ENCODE assay signal across 8 cellular contexts in genomic region chr4:4289575-4289929, GRCh38. TPM values are rescaled to one million over a fixed set of nuclear protein-coding genes. Genes with fewer than 3 reads are reported as not detected.
DNase-seq lines count a peak whose midpoint lies in the region; ATAC-seq and TF ChIP-seq lines count a peak whose summit lies in the region.

No MANE protein-coding gene starts in this region.

- peak overlapping the region; percentile 97 for H3K9ac ChIP-seq in SK-N-MC (ENCODE audit: insufficient read length)

- H3K27ac ChIP-seq in SK-N-MC (no peak overlapping the region), foreskin keratinocyte (peak overlapping the region; percentile 23)

- DNase-seq in SK-N-MC (ENCODE audit: low read depth, low spot score) (no peak), foreskin keratinocyte (peak; percentile 12 to 35), skeletal muscle cell (ENCODE audit: low read depth) (no peak), kidney glomerular epithelial cell (lab: John Stamatoyannopoulos, UW) (no peak), NCI-H446 treated with DMSO at 0.1 percent for 48 hours (lab: John Stamatoyannopoulos, UW) (no peak)

- peaks cover 26% of the 10 kb centered on the region for H3K36me3 ChIP-seq in SK-N-MC (ENCODE audit: insufficient read depth, low read length)

- no peaks in the 10 kb centered on the region for H3K9me3 ChIP-seq in SK-N-MC (ENCODE audit: low read depth, low read length)

- H3K4me1 ChIP-seq in foreskin keratinocyte = no peaks in the 10 kb centered on the region

- TF ChIP-seq CTCF in foreskin keratinocyte (conservative IDR thresholded peaks at IDR 0.05) = no peak

- H3K4me3 ChIP-seq in SK-N-MC = peak overlapping the region; percentile 99
- peak overlapping the region; percentile 76 for H3K4me3 ChIP-seq in skeletal muscle cell (ENCODE audit: low read depth, low read length)

- ATAC-seq in GM18508 (IDR thresholded peaks at IDR 0.05; ENCODE audit: insufficient read depth, unreplicated experiment) (peak; percentile 15), HG02588 (IDR thresholded peaks at IDR 0.05; ENCODE audit: unreplicated experiment) (peak; percentile 18), foreskin keratinocyte (peak; percentile 43), HG03469 (IDR thresholded peaks at IDR 0.05; ENCODE audit: unreplicated experiment) (no peak)

- H3K27me3 ChIP-seq in foreskin keratinocyte = no peaks in the 10 kb centered on the region

RNA-seq across cellular contexts. Expression of gene LYAR, which starts 0.4 kb away (rescaled TPM):
- total RNA-seq in foreskin keratinocyte = 39.7 and 59.1 TPM in 2 replicates
- polyA plus RNA-seq in foreskin keratinocyte = 35.2 and 51.2 TPM in 2 replicates

RNA-seq across cellular contexts. Expression of gene ZBTB49, which starts 0.5 kb away (rescaled TPM):
- total RNA-seq in foreskin keratinocyte = 2.4 and 3.6 TPM in 2 replicates
- polyA plus RNA-seq in foreskin keratinocyte = 1.5 and 1.6 TPM in 2 replicates

RNA-seq across cellular contexts. Expression of gene TMEM128, which starts 41.5 kb away (rescaled TPM):
- total RNA-seq in foreskin keratinocyte = 18.1 and 23.5 TPM in 2 replicates
- polyA plus RNA-seq in foreskin keratinocyte = 19.2 and 22.8 TPM in 2 replicates

Comparison
In these comparisons a context has a peak if more than half of its experiments do, and no peak if none do; other contexts are left out.
1. DNase-seq: peak in foreskin keratinocyte (2 of 2); none in SK-N-MC (single experiment), skeletal muscle cell (single experiment), kidney glomerular epithelial cell (single experiment) and NCI-H446 treated with DMSO at 0.1 percent for 48 hours (single experiment).